8 cellular contexts compared by ENCODE assay signal in genomic region chr7:87475359-87476178, GRCh38. TPM values are rescaled to one million over a fixed set of nuclear protein-coding genes. Genes with fewer than 3 reads are reported as not detected.
DNase-seq lines count a peak whose midpoint lies in the region; ATAC-seq and TF ChIP-seq lines count a peak whose summit lies in the region.

Gene ABCB4, minus strand, starts transcription at chr7:87475680. Its CDS starts 215 bp downstream, at chr7:87475465.

- H3K36me3 ChIP-seq in PC-9 (ENCODE audit: low read depth): no peaks in the 10 kb centered on the region
- no peaks in the 10 kb centered on the region for H3K36me3 ChIP-seq in ovary

- H3K4me3 ChIP-seq in PC-9 (no peak within 1 kb of the TSS), fibroblast of villous mesenchyme (ENCODE audit: low read depth, low read length) (peak within 1 kb of the TSS; percentile 9), ovary (peak within 1 kb of the TSS; percentile 28)

- H3K27ac ChIP-seq in PC-9 (no peak within 1 kb of the TSS), ovary (no peak within 1 kb of the TSS)

- no peaks in the 10 kb centered on the region for H3F3A ChIP-seq in PC-9 (ENCODE audit: insufficient read depth, low read depth)

- intact Hi-C loops in PC-9 (cut with micrococcal nuclease; ENCODE audit: unreplicated experiment): no loop called here
- intact Hi-C loops in ovary (cut with DNase I): no loop called here

- TF ChIP-seq EP300 in ovary (IDR thresholded peaks at IDR 0.05): no peak

- POLR2A ChIA-PET in PC-9 (lab: Charles Lee; ENCODE audit: unreplicated experiment): no interaction called here

- no TSS peak for BruUV-seq in PC-9 (replicated peaks; lab: Mats Ljungman, UMichigan)

- CTCF ChIA-PET in PC-9 (lab: Charles Lee): no interaction called here

- TF ChIP-seq CTCF in PC-9 (conservative IDR thresholded peaks at IDR 0.05): no peak
- no peak for TF ChIP-seq CTCF in fibroblast of villous mesenchyme (IDR thresholded peaks at IDR 0.05; ENCODE audit: insufficient read depth, low read depth, low read length)
- TF ChIP-seq CTCF in ovary (IDR thresholded peaks at IDR 0.05): no peak

- no peaks in the 10 kb centered on the region for H4K20me1 ChIP-seq in PC-9 (ENCODE audit: insufficient read depth)

- no peaks in the 10 kb centered on the region for H3K27me3 ChIP-seq in PC-9 (ENCODE audit: insufficient read depth, low read depth)
- H3K27me3 ChIP-seq in ovary: no peaks in the 10 kb centered on the region

- H3K9me2 ChIP-seq in PC-9 (ENCODE audit: insufficient read depth): no peaks in the 10 kb centered on the region

- peak within 1 kb of the TSS; percentile 61 for H3K4me2 ChIP-seq in PC-9

- ATAC-seq in GM18502 (IDR thresholded peaks at IDR 0.05; ENCODE audit: poor library complexity, unreplicated experiment): peak; percentile 24
- peak; percentile 32 for ATAC-seq in GM21723 (IDR thresholded peaks at IDR 0.05; ENCODE audit: unreplicated experiment)
- no peak for ATAC-seq in HG03039 (IDR thresholded peaks at IDR 0.05; ENCODE audit: unreplicated experiment)

- H3K9me3 ChIP-seq in PC-9 (ENCODE audit: insufficient read depth, low read depth): no peaks in the 10 kb centered on the region
- no peaks in the 10 kb centered on the region for H3K9me3 ChIP-seq in ovary

- no peaks in the 10 kb centered on the region for H3K4me1 ChIP-seq in PC-9 (replicated peaks; ENCODE audit: insufficient read depth)
- peaks cover 1% of the 10 kb centered on the region for H3K4me1 ChIP-seq in ovary (ENCODE audit: insufficient read depth)

- DNase-seq in PC-9: no peak
- DNase-seq in fibroblast of villous mesenchyme (ENCODE audit: low read depth): no peak
- peak in 3 of 5 donors; percentile 18 to 36 (median 20) for DNase-seq in ovary
- DNase-seq in cortex of kidney (lab: John Stamatoyannopoulos, UW): no peak
- no peak for DNase-seq in NCI-H187 treated with DMSO at 0.1 percent for 48 hours (lab: John Stamatoyannopoulos, UW)

- H2AFZ ChIP-seq in PC-9: 0 out of 2 replicates have a peak within 1 kb of the TSS, but pooled peaks have one; percentile 25

- H3K79me2 ChIP-seq in PC-9 (ENCODE audit: low read depth): no peaks in the 10 kb centered on the region

- TF ChIP-seq POLR2A in ovary (IDR thresholded peaks at IDR 0.05): no peak

- WGBS in ovary, 3 donors: 3 to 12% (median 4%) methylated on average over 29 to 80 of the region's 80 CpGs

RNA-seq across cellular contexts. Expression of gene ABCB4, which starts in this region (rescaled TPM):
- total RNA-seq in PC-9 (2021) (not detected in 2 replicates), fibroblast of villous mesenchyme (under 0.01 and 0.32 TPM in 2 replicates), ovary (1 to 10 TPM in 1 of 7 donors, under 1 TPM in 6; 0.13 to 2.1 (median 0.45) TPM)
- under 1 TPM; 0.33 to 0.75 TPM for polyA plus RNA-seq in ovary

Comparison
In these comparisons a context has a peak if more than half of its experiments do, and no peak if none do; other contexts are left out.
1. DNase-seq: peak in ovary (3 of 5); none in PC-9 (0 of 2), fibroblast of villous mesenchyme (single experiment), cortex of kidney (single experiment) and NCI-H187 treated with DMSO at 0.1 percent for 48 hours (single experiment).